Comparison of ENCODE assay signal across 14 cellular contexts in genomic region chr22:20174785-20175596, GRCh38. TPM values are rescaled to one million over a fixed set of nuclear protein-coding genes. Genes with fewer than 3 reads are reported as not detected.
DNase-seq lines count a peak whose midpoint lies in the region; ATAC-seq and TF ChIP-seq lines count a peak whose summit lies in the region.
"Had no signal": no experiment of that assay in that cellular context is flagged by ENCODE, and none has a peak within 500 bp of the region (broad histone marks: within the 10 kb centered on the region; RNA-seq: fewer than 3 reads in every experiment).

No MANE protein-coding gene starts in this region.

- H3K4me3 Mint-ChIP-seq in HFFc6: no peak overlapping the region

- peak overlapping the region; percentile 27; the same call in 1 of the 2 replicates for H3K9ac ChIP-seq in BLaER1

- H3K27me3 ChIP-seq in BLaER1 (no peaks in the 10 kb centered on the region), WERI-Rb-1 (ENCODE audit: insufficient read depth, low read depth, severe bottlenecking) (no peaks in the 10 kb centered on the region)

- DNase-seq in HFFc6 (no peak), WERI-Rb-1 (peak; percentile 65), left lobe of liver (ENCODE audit: low spot score) (no peak), HPDE6-E6E7 (ENCODE audit: extremely low spot score) (no peak), hippocampal formation (lab: John Stamatoyannopoulos, UW) (no peak)
- no peak for DNase-seq in stimulated activated CD4-positive, alpha-beta T cell treated with anti-CD3 and anti-CD28 coated beads, Interleukin-12 subunit alpha, Interleukin-12 subunit beta, amount 100 ng/mL, for 4 hours
- DNase-seq: activated CD8-positive, alpha-beta memory T cell treated with anti-CD3 and anti-CD28 coated beads, Interleukin-2, amount 50 U/mL, for 48 hours; foreskin melanocyte; stomach; T-helper 2 cell had no signal

- H3K27ac Mint-ChIP-seq in HFFc6: no peak overlapping the region

- ATAC-seq in left lobe of liver (peak; percentile 62), GM18502 (IDR thresholded peaks at IDR 0.05; ENCODE audit: poor library complexity, unreplicated experiment) (no peak)

- TF ChIP-seq CTCF in HFFc6 (IDR thresholded peaks at IDR 0.05) (peak; percentile 44), WERI-Rb-1 (IDR thresholded peaks at IDR 0.05; ENCODE audit: low read depth, low read length) (peak; percentile 74)

- H3K27ac ChIP-seq in BLaER1 (0 out of 2 replicates have a peak overlapping the region, but pooled peaks have one; percentile 24), WERI-Rb-1 (peak overlapping the region; percentile 88)
- H3K27ac ChIP-seq: stomach had no signal

- peak overlapping the region; percentile 59 for H3K4me2 ChIP-seq in BLaER1

- H3K4me1 ChIP-seq in BLaER1: peaks cover 82% of the 10 kb centered on the region
- H3K4me1 ChIP-seq: stomach had no signal

- H3K9me3 Mint-ChIP-seq in HFFc6: no peaks in the 10 kb centered on the region

- no peak overlapping the region for H3K4me3 ChIP-seq in BLaER1
- no peak overlapping the region for H3K4me3 ChIP-seq in WERI-Rb-1 (ENCODE audit: low read depth, low read length)
- H3K4me3 ChIP-seq: stomach had no signal

- H3K9me3 ChIP-seq in BLaER1: no peaks in the 10 kb centered on the region
- no peaks in the 10 kb centered on the region for H3K9me3 ChIP-seq in WERI-Rb-1 (ENCODE audit: severe bottlenecking)
- H3K9me3 ChIP-seq: stomach had no signal

- no peaks in the 10 kb centered on the region for H3K36me3 Mint-ChIP-seq in HFFc6 (ENCODE audit: low read depth)

- H3K36me3 ChIP-seq in BLaER1: no peaks in the 10 kb centered on the region
- H3K36me3 ChIP-seq in WERI-Rb-1: no peaks in the 10 kb centered on the region
- H3K36me3 ChIP-seq: stomach had no signal

- no peaks in the 10 kb centered on the region for H3K4me1 Mint-ChIP-seq in HFFc6 (ENCODE audit: low read depth)

- no peaks in the 10 kb centered on the region for H4K20me1 ChIP-seq in BLaER1

- H3K27me3 Mint-ChIP-seq in HFFc6 (ENCODE audit: insufficient read depth): peaks cover 28% of the 10 kb centered on the region

RNA-seq across cellular contexts. Expression of gene CCDC188, which starts 24.1 kb away (rescaled TPM):
- 1 to 10 TPM in 4 of 6 experiments, under 1 TPM in 1, not detected in 1; 0.54 to 3.9 (median 2.8) TPM for total RNA-seq in HFFc6 (2021; fragmentation: NEBNext Ultra II Directional; extraction: Animal tissue kit (Norgen Biotek cat#: 25700))
- total RNA-seq in left lobe of liver: not detected
- total RNA-seq: bronchial epithelial cell, mononuclear cell had no signal

RNA-seq across cellular contexts. Expression of gene ZDHHC8, which starts 43.4 kb away (rescaled TPM):
- 100 to 1,000 TPM in 3 of 6 experiments, 10 to 100 TPM in 3; 91.8 to 119 (median 99.1) TPM for total RNA-seq in HFFc6 (2021; fragmentation: NEBNext Ultra II Directional; extraction: Animal tissue kit (Norgen Biotek cat#: 25700))
- total RNA-seq in left lobe of liver: 37.3 TPM

RNA-seq across cellular contexts. Expression of gene TRMT2A, which starts 58.0 kb away (rescaled TPM):
- total RNA-seq in HFFc6 (2021; fragmentation: NEBNext Ultra II Directional; extraction: Animal tissue kit (Norgen Biotek cat#: 25700)): 10 to 100 TPM; 31.1 to 44.9 (median 38.5) TPM
- 36.7 TPM for total RNA-seq in left lobe of liver

RNA-seq across cellular contexts. Expression of gene RANBP1, which starts 59.1 kb away (rescaled TPM):
- total RNA-seq in HFFc6 (2021; fragmentation: NEBNext Ultra II Directional; extraction: Animal tissue kit (Norgen Biotek cat#: 25700)): 100 to 1,000 TPM; 177 to 231 (median 226) TPM
- total RNA-seq in left lobe of liver: 47.0 TPM
